In genomic region chr1:211377539-211378461, GRCh38 we compare ENCODE assay signal across 16 cellular contexts. TPM values are rescaled to one million over a fixed set of nuclear protein-coding genes. Genes with fewer than 3 reads are reported as not detected.
A peak's percentile ranks its signal among the peaks of the same experiment; 100 is the strongest.
DNase-seq lines count a peak whose midpoint lies in the region; ATAC-seq and FAIRE-seq lines count a peak whose summit lies in the region.
"Had no signal": no experiment of that assay in that cellular context is flagged by ENCODE, and none has a peak within 500 bp of the region (broad histone marks: within the 10 kb centered on the region; RNA-seq: fewer than 3 reads in every experiment).

No MANE protein-coding gene starts in this region.

- no peak overlapping the region for H3K4me3 ChIP-seq in CD4-positive, CD25-positive, alpha-beta regulatory T cell (ENCODE audit: low read depth, low read length)
- peak overlapping the region; percentile 3; the same call in 1 of the 2 replicates for H3K4me3 ChIP-seq in HUES64 (ENCODE audit: low read length)
- no peak overlapping the region for H3K4me3 ChIP-seq in naive thymus-derived CD4-positive, alpha-beta T cell (ENCODE audit: low read length)
- H3K4me3 ChIP-seq: SJSA1 had no signal

- H3K27ac Mint-ChIP-seq in CD4-positive, CD25-positive, alpha-beta regulatory T cell = peak overlapping the region; percentile 11 to 71 (median 33)
- peak overlapping the region; percentile 3 to 32 for H3K27ac Mint-ChIP-seq in effector memory CD8-positive, alpha-beta T cell
- H3K27ac Mint-ChIP-seq in naive thymus-derived CD4-positive, alpha-beta T cell = peak overlapping the region; percentile 5 to 81 (median 45)
- H3K27ac Mint-ChIP-seq: progenitor cell of endocrine pancreas had no signal

- H3K36me3 Mint-ChIP-seq in CD4-positive, CD25-positive, alpha-beta regulatory T cell = peaks cover 32% of the 10 kb centered on the region
- peaks cover 24% of the 10 kb centered on the region for H3K36me3 Mint-ChIP-seq in effector memory CD8-positive, alpha-beta T cell (ENCODE audit: insufficient read depth)
- peaks cover 0 to 40% (median 15%) of the 10 kb centered on the region in 5 donors for H3K36me3 Mint-ChIP-seq in naive thymus-derived CD4-positive, alpha-beta T cell

- FAIRE-seq in urothelium cell line (lab: Jason Lieb, UNC) = no peak

- no peaks in the 10 kb centered on the region for H3K9me3 Mint-ChIP-seq in CD4-positive, CD25-positive, alpha-beta regulatory T cell
- H3K9me3 Mint-ChIP-seq in effector memory CD8-positive, alpha-beta T cell = no peaks in the 10 kb centered on the region
- H3K9me3 Mint-ChIP-seq in naive thymus-derived CD4-positive, alpha-beta T cell = peaks cover 0 to 2% (median 0%) of the 10 kb centered on the region in 11 donors

- no peak overlapping the region for H3K27ac ChIP-seq in CD4-positive, CD25-positive, alpha-beta regulatory T cell (ENCODE audit: insufficient read depth, low read length, poor library complexity, severe bottlenecking)
- peak overlapping the region; percentile 38; the same call in 1 of the 2 replicates for H3K27ac ChIP-seq in HUES64 (ENCODE audit: low read depth, low read length)
- H3K27ac ChIP-seq in naive thymus-derived CD4-positive, alpha-beta T cell (ENCODE audit: low read depth, low read length) = no peak overlapping the region
- H3K27ac ChIP-seq: SJSA1 had no signal

- H3K27me3 Mint-ChIP-seq in CD4-positive, CD25-positive, alpha-beta regulatory T cell = no peaks in the 10 kb centered on the region
- no peaks in the 10 kb centered on the region for H3K27me3 Mint-ChIP-seq in effector memory CD8-positive, alpha-beta T cell
- H3K27me3 Mint-ChIP-seq in naive thymus-derived CD4-positive, alpha-beta T cell = no peaks in the 10 kb centered on the region
- H3K27me3 Mint-ChIP-seq: progenitor cell of endocrine pancreas had no signal

- intact Hi-C loops in naive thymus-derived CD4-positive, alpha-beta T cell (cut with micrococcal nuclease) = no loop called here

- POLR2A ChIA-PET in naive thymus-derived CD4-positive, alpha-beta T cell (lab: Charles Lee) = no interaction called here

- peaks cover 7% of the 10 kb centered on the region for H3K4me1 ChIP-seq in CD4-positive, CD25-positive, alpha-beta regulatory T cell (ENCODE audit: control insufficient read depth, insufficient read depth, low read length, poor library complexity, severe bottlenecking)
- H3K4me1 ChIP-seq in HUES64 (ENCODE audit: insufficient read depth, low read length) = peaks cover 35% of the 10 kb centered on the region
- peaks cover 0 to 5% of the 10 kb centered on the region in 2 donors for H3K4me1 ChIP-seq in naive thymus-derived CD4-positive, alpha-beta T cell (ENCODE audit: control insufficient read depth in 2 of 2, insufficient read depth in 2 of 2, low read length in 2 of 2)

- CTCF ChIA-PET in naive thymus-derived CD4-positive, alpha-beta T cell (lab: Charles Lee) = no interaction called here

- no peak overlapping the region for H3K9ac ChIP-seq in HUES64 (ENCODE audit: low read depth, low read length)

- H3K36me3 ChIP-seq in CD4-positive, CD25-positive, alpha-beta regulatory T cell (ENCODE audit: control insufficient read depth, insufficient read depth, low read length) = peaks cover 27% of the 10 kb centered on the region
- H3K36me3 ChIP-seq in HUES64 (ENCODE audit: insufficient read depth, low read length) = peaks cover 7% of the 10 kb centered on the region
- peaks cover 5 to 22% (median 6%) of the 10 kb centered on the region in 3 experiments for H3K36me3 ChIP-seq in naive thymus-derived CD4-positive, alpha-beta T cell (ENCODE audit: control insufficient read depth in 2 of 3, insufficient read depth in 3 of 3, low read length in 3 of 3)

- no peaks in the 10 kb centered on the region for H3K9me3 ChIP-seq in CD4-positive, CD25-positive, alpha-beta regulatory T cell (ENCODE audit: control insufficient read depth in 2 of 2, low read length in 2 of 2)
- no peaks in the 10 kb centered on the region for H3K9me3 ChIP-seq in HUES64 (ENCODE audit: insufficient read depth, low read depth, low read length)
- H3K9me3 ChIP-seq in naive thymus-derived CD4-positive, alpha-beta T cell (ENCODE audit: control insufficient read depth in 2 of 3, low read length in 3 of 3) = no peaks in the 10 kb centered on the region
- H3K9me3 ChIP-seq: SJSA1 had no signal

- no peaks in the 10 kb centered on the region for H3K27me3 ChIP-seq in CD4-positive, CD25-positive, alpha-beta regulatory T cell (ENCODE audit: control insufficient read depth, insufficient read depth, low read length)
- no peaks in the 10 kb centered on the region for H3K27me3 ChIP-seq in HUES64 (ENCODE audit: insufficient read depth, low read length)
- no peaks in the 10 kb centered on the region for H3K27me3 ChIP-seq in naive thymus-derived CD4-positive, alpha-beta T cell (ENCODE audit: control insufficient read depth in 2 of 2, insufficient read depth in 2 of 2, low read length in 2 of 2)
- H3K27me3 ChIP-seq: SJSA1 had no signal

- peak overlapping the region in 2 of 4 donors; percentile 53 to 58 for H3K4me3 Mint-ChIP-seq in CD4-positive, CD25-positive, alpha-beta regulatory T cell
- no peak overlapping the region for H3K4me3 Mint-ChIP-seq in effector memory CD8-positive, alpha-beta T cell
- no peak overlapping the region for H3K4me3 Mint-ChIP-seq in naive thymus-derived CD4-positive, alpha-beta T cell

- H3K4me1 Mint-ChIP-seq in CD4-positive, CD25-positive, alpha-beta regulatory T cell = peaks cover 10 to 38% (median 26%) of the 10 kb centered on the region in 4 donors
- H3K4me1 Mint-ChIP-seq in effector memory CD8-positive, alpha-beta T cell (ENCODE audit: low read depth in 2 of 2) = peaks cover 5 to 21% of the 10 kb centered on the region in 2 donors
- peaks cover 7 to 33% (median 25%) of the 10 kb centered on the region in 7 donors for H3K4me1 Mint-ChIP-seq in naive thymus-derived CD4-positive, alpha-beta T cell

- 82% methylated on average over 4 of the region's 5 CpGs for WGBS in HUES64

- no peak for ATAC-seq in CD4-positive, CD25-positive, alpha-beta regulatory T cell (ENCODE audit: low read depth in 2 of 2)
- no peak for ATAC-seq in effector memory CD8-positive, alpha-beta T cell (replicated peaks)
- no peak for ATAC-seq in naive thymus-derived CD4-positive, alpha-beta T cell

- DNase-seq in CD4-positive, CD25-positive, alpha-beta regulatory T cell = no peak
- DNase-seq in effector memory CD8-positive, alpha-beta T cell = no peak
- no peak for DNase-seq in naive thymus-derived CD4-positive, alpha-beta T cell
- no peak for DNase-seq in NCI-H2107 (lab: John Stamatoyannopoulos, UW)
- DNase-seq in urothelium cell line (ENCODE audit: low spot score) = no peak
- no peak for DNase-seq in NCI-H524 (lab: John Stamatoyannopoulos, UW)
- no peak for DNase-seq in D341Med (ENCODE audit: low spot score)
- DNase-seq: activated CD4-positive, alpha-beta T cell treated with anti-CD3 and anti-CD28 coated beads, Interleukin-2, amount 50 U/mL, for 1 hour; Kasumi-1; NCI-H2029; NK-92 treated with Interleukin-12 subunit alpha and Interleukin-12 subunit beta, amount 100 ng/mL, for 24 hours; stimulated activated CD4-positive, alpha-beta T cell treated with anti-CD3 and anti-CD28 coated beads, Interleukin-2, amount 100 ng/mL, for 48 hours; stimulated activated naive CD4-positive, alpha-beta T cell treated with Interleukin-2 at 50 U/mL for 16 hours had no signal

RNA-seq across cellular contexts. Expression of gene TRAF5, which starts 51.2 kb away (rescaled TPM):
- 58.3 TPM for total RNA-seq in CD4-positive, CD25-positive, alpha-beta regulatory T cell
- 10 to 100 TPM; 34.4 to 41.7 (median 38.3) TPM for polyA plus RNA-seq in CD4-positive, CD25-positive, alpha-beta regulatory T cell
- 15.0 TPM for polyA plus RNA-seq in HUES64 (2013, experiment 1 of 2)
- polyA plus RNA-seq in HUES64 (2013, experiment 2 of 2) = 13.2 TPM
- 10 to 100 TPM; 36.2 to 72.2 (median 55.8) TPM for total RNA-seq in naive thymus-derived CD4-positive, alpha-beta T cell
- polyA plus RNA-seq in naive thymus-derived CD4-positive, alpha-beta T cell = 10 to 100 TPM; 19.1 to 29.0 TPM
